Comparison of ENCODE assay signal across 2 cellular contexts in the genomic region with DNA sequence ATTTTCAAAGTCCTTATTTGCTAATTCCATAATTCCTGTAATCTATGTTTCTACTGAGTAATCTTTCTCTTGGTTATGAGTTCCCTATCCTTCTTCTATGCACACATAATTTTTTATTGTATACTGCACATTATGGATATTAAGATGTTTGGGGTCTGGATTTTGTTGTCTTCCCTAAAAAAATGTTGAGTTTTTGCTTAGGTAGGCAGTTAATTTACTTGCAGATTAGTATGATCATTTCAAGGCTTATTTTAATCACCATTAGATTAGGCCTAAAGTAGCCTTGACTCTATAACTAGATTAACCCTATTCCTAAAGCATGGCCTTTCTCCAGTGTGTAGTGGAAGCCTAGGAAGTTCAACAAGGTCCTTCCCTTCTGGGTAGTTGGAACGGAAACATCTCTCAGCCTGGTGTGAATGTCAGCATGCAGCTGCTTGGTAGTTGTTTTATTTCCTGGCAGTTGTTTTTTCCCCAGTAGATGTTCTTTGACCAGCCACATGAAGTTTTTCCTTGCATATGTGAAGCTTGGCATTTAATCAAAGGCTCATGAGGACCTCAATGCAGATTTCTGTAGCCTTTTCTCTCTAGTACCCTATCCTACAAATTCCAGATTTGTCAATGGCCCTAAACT.
A peak's percentile ranks its signal among the peaks of the same experiment; 100 is the strongest.
TF ChIP-seq lines count a peak whose summit lies in the region.

No MANE protein-coding gene starts in this region.

TF ChIP-seq in K562, 482 proteins besides CTCF, POLR2A, EP300 and RAD21:
- TF ChIP-seq PCBP2 (IDR thresholded peaks at IDR 0.05; ENCODE audit: low read depth, low read length, poor library complexity, severe bottlenecking) = no peak
- TF ChIP-seq, protein P1, sequence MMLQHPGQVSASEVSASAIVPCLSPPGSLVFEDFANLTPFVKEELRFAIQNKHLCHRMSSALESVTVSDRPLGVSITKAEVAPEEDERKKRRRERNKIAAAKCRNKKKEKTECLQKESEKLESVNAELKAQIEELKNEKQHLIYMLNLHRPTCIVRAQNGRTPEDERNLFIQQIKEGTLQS (IDR thresholded peaks at IDR 0.05) = no peak
- TF ChIP-seq, protein P1 (CRISPR knock-in tag; conservative IDR thresholded peaks at IDR 0.05) = no peak
- TF ChIP-seq MAFF (IDR thresholded peaks at IDR 0.05; ENCODE audit: low read length) = peak; percentile 50; the same call in 1 of the 2 replicates
- TF ChIP-seq ZNF316 (IDR thresholded peaks at IDR 0.05) = peak; percentile 40; the same call in 1 of the 2 replicates
- no peak for TF ChIP-seq ZC3H8 (IDR thresholded peaks at IDR 0.05)
- TF ChIP-seq SMARCE1 (IDR thresholded peaks at IDR 0.05) = no peak
- TF ChIP-seq CBFB (CRISPR knock-in tag; IDR thresholded peaks at IDR 0.05) = no peak

TF ChIP-seq in endothelial cell of umbilical vein, 7 proteins besides CTCF, POLR2A, EP300 and RAD21:
- no peak for TF ChIP-seq FOS (IDR thresholded peaks at IDR 0.05; ENCODE audit: borderline replicate concordance, insufficient read depth, low read length)
- TF ChIP-seq, protein P2, sequence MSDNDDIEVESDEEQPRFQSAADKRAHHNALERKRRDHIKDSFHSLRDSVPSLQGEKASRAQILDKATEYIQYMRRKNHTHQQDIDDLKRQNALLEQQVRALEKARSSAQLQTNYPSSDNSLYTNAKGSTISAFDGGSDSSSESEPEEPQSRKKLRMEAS (IDR thresholded peaks at IDR 0.05; ENCODE audit: insufficient read depth, insufficient read length) = no peak
- TF ChIP-seq EZH2 (IDR thresholded peaks at IDR 0.05; ENCODE audit: borderline replicate concordance, low read depth, low read length, severe bottlenecking) = no peak
- no peak for TF ChIP-seq POLR2AphosphoS5 (IDR thresholded peaks at IDR 0.05; ENCODE audit: insufficient read depth, low read depth, low read length)
- TF ChIP-seq MYC (IDR thresholded peaks at IDR 0.05; ENCODE audit: low read depth, low read length) = no peak
- no peak for TF ChIP-seq JUN (IDR thresholded peaks at IDR 0.05; ENCODE audit: borderline replicate concordance, insufficient read depth, insufficient read length, low read depth)
- TF ChIP-seq GATA2 (IDR thresholded peaks at IDR 0.05; ENCODE audit: insufficient read depth, insufficient read length, low read depth, low read length) = no peak
